Comparison of ENCODE assay signal across 6 cellular contexts in genomic region chr7:93773446-93773845, GRCh38.
"Had no signal": no experiment of that assay in that cellular context is flagged by ENCODE, and none has a peak within 500 bp of the region (broad histone marks: within the 10 kb centered on the region; RNA-seq: fewer than 3 reads in every experiment).

No MANE protein-coding gene starts in this region.

- DNase-seq: IMR-90, KBM-7, KG1 had no signal

- H3K27ac Mint-ChIP-seq: IgD-negative memory B cell had no signal

- ATAC-seq: HepG2, K562 had no signal

- H3K4me3 Mint-ChIP-seq: IgD-negative memory B cell had no signal

- H3K4me1 Mint-ChIP-seq: IgD-negative memory B cell had no signal
